ENCODE assay signal across 19 cellular contexts in genomic region chr1:18549896-18550295, GRCh38.
DNase-seq lines count a peak whose midpoint lies in the region; ATAC-seq and TF ChIP-seq lines count a peak whose summit lies in the region.
"Had no signal": no experiment of that assay in that cellular context is flagged by ENCODE, and none has a peak within 500 bp of the region (broad histone marks: within the 10 kb centered on the region; RNA-seq: fewer than 3 reads in every experiment).

No MANE protein-coding gene starts in this region.

- ATAC-seq in right lobe of liver (no peak), sciatic nerve (no peak), HG02885 (IDR thresholded peaks at IDR 0.05; ENCODE audit: poor library complexity, unreplicated experiment) (no peak), HG03469 (IDR thresholded peaks at IDR 0.05; ENCODE audit: unreplicated experiment) (no peak)
- ATAC-seq: CD8-positive, alpha-beta T cell; HCT116 had no signal

- H3K4me3 ChIP-seq in right lobe of liver = no peak overlapping the region
- H3K4me3 ChIP-seq: SJSA1 had no signal

- H3K4me1 ChIP-seq in right lobe of liver = no peaks in the 10 kb centered on the region
- H3K4me1 ChIP-seq: Caco-2, SJSA1 had no signal

- no peaks in the 10 kb centered on the region for H3K9me3 ChIP-seq in right lobe of liver
- H3K9me3 ChIP-seq: Caco-2, SJSA1 had no signal

- H3K27me3 ChIP-seq in right lobe of liver = no peaks in the 10 kb centered on the region

- WGBS in right lobe of liver (ENCODE audit: insufficient coverage, low coverage, low lambda C conversion rate, missing lambda C conversion rate) = 81% methylated on average over 4 of the region's 4 CpGs

- no peak overlapping the region for H3K27ac ChIP-seq in right lobe of liver
- H3K27ac ChIP-seq: C4-2B, SJSA1 had no signal

- intact Hi-C loops in right lobe of liver (cut with DNase I) (no loop called here), sciatic nerve (cut with DNase I) (no loop called here)

- H3K36me3 ChIP-seq in right lobe of liver = no peaks in the 10 kb centered on the region
- H3K36me3 ChIP-seq: SJSA1 had no signal

- peak; percentile 75 for DNase-seq in NCI-H1694 (lab: John Stamatoyannopoulos, UW)
- peak; percentile 20 for DNase-seq in NCI-H446 treated with DMSO at 0.1 percent for 48 hours (lab: John Stamatoyannopoulos, UW)
- peak; percentile 44 for DNase-seq in cerebellar cortex (ENCODE audit: low spot score)
- no peak for DNase-seq in right lobe of liver
- no peak for DNase-seq in sciatic nerve (ENCODE audit: low spot score)
- DNase-seq: Caco-2; CD8-positive, alpha-beta T cell; DMS79 treated with DMSO at 0.1 percent for 48 hours; NCI-H1048; NCI-H1417; NCI-H187; NCI-H748 treated with DMSO at 0.1 percent for 48 hours; Right ventricle myocardium superior; RPMI8226 had no signal

- TF ChIP-seq POLR2A in right lobe of liver (IDR thresholded peaks at IDR 0.05) = no peak

- TF ChIP-seq CTCF in right lobe of liver (IDR thresholded peaks at IDR 0.05) = no peak

Comparison
In these comparisons a context has a peak if more than half of its experiments do, and no peak if none do; other contexts are left out.
1. DNase-seq: peak in NCI-H1694 (single experiment), NCI-H446 treated with DMSO at 0.1 percent for 48 hours (single experiment) and cerebellar cortex (single experiment); none in right lobe of liver (0 of 3) and sciatic nerve (single experiment).